Comparison of ENCODE assay signal across 8 cellular contexts in genomic region chr7:99437946-99438572, GRCh38. TPM values are rescaled to one million over a fixed set of nuclear protein-coding genes. Genes with fewer than 3 reads are reported as not detected.
A peak's percentile ranks its signal among the peaks of the same experiment; 100 is the strongest.
DNase-seq lines count a peak whose midpoint lies in the region; ATAC-seq and TF ChIP-seq lines count a peak whose summit lies in the region.

No MANE protein-coding gene starts in this region.

- peaks cover 47% of the 10 kb centered on the region for H3K36me3 Mint-ChIP-seq in activated T-helper 17 cell treated with anti-CD3 and anti-CD28 coated beads, Interleukin-2, amount 50 U/mL, for 72 hours (ENCODE audit: low read depth)

- ATAC-seq in HG02642 (IDR thresholded peaks at IDR 0.05; ENCODE audit: poor library complexity, unreplicated experiment) (peak; percentile 4), GM21381 (IDR thresholded peaks at IDR 0.05; ENCODE audit: unreplicated experiment) (no peak), HG02973 (IDR thresholded peaks at IDR 0.05; ENCODE audit: unreplicated experiment) (no peak)
- ATAC-seq in activated T-helper 17 cell treated with anti-CD3 and anti-CD28 coated beads, Interleukin-2, amount 50 U/mL, for 72 hours (replicated peaks), result peak; percentile 19
- ATAC-seq in stimulated activated naive CD8-positive, alpha-beta T cell treated with anti-CD3 and anti-CD28 coated beads, Interleukin-15, Interleukin-2, amounts not matched to agents 100 U/mL and 50 U/mL, for 24 hours, result peak; percentile 1

- peaks cover 9% of the 10 kb centered on the region for H3K4me1 Mint-ChIP-seq in activated T-helper 17 cell treated with anti-CD3 and anti-CD28 coated beads, Interleukin-2, amount 50 U/mL, for 72 hours

- H3K27ac ChIP-seq in AG04450 (ENCODE audit: low read depth, low read length) (peak overlapping the region; percentile 57), iPS DF 6.9 (ENCODE audit: low read length) (no peak overlapping the region)

- no peaks in the 10 kb centered on the region for H3K27me3 Mint-ChIP-seq in activated T-helper 17 cell treated with anti-CD3 and anti-CD28 coated beads, Interleukin-2, amount 50 U/mL, for 72 hours

- peak overlapping the region; percentile 99 for H3K4me3 Mint-ChIP-seq in activated T-helper 17 cell treated with anti-CD3 and anti-CD28 coated beads, Interleukin-2, amount 50 U/mL, for 72 hours

- peak overlapping the region; percentile 94 for H3K4me3 ChIP-seq in AG04450 (ENCODE audit: low read depth, low read length)
- H3K4me3 ChIP-seq in iPS DF 6.9 (ENCODE audit: low read length), result peak overlapping the region; percentile 94

- H3K27ac Mint-ChIP-seq in activated T-helper 17 cell treated with anti-CD3 and anti-CD28 coated beads, Interleukin-2, amount 50 U/mL, for 72 hours, result peak overlapping the region; percentile 96

- no peak for TF ChIP-seq CTCF in AG04450 (IDR thresholded peaks at IDR 0.05; ENCODE audit: low read depth, low read length)

- peaks cover 6% of the 10 kb centered on the region for H3K4me1 ChIP-seq in iPS DF 6.9 (ENCODE audit: control insufficient read depth, insufficient read depth, low read length)

- no CpG with 5 or more reads among the region's 20 CpGs for WGBS in iPS DF 6.9 (ENCODE audit: insufficient coverage, insufficient read length)

- POLR2A ChIA-PET in AG04450 (lab: Yijun Ruan, JAX), result interaction anchor here (0.9 to 2.0 kb wide), 4 partner anchors 8 to 62 kb away, joined by 3 to 8 read pairs (median 3); partner anchors contain the start of genes BUD31, PDAP1 and ZNF394

- DNase-seq in AG04450 (ENCODE audit: low read depth, low spot score) (no peak), iPS DF 6.9 (ENCODE audit: low read depth, low spot score) (no peak), activated gamma-delta T cell (lab: John Stamatoyannopoulos, UW) (no peak)
- DNase-seq in stimulated activated naive CD8-positive, alpha-beta T cell treated with anti-CD3 and anti-CD28 coated beads, Interleukin-15, Interleukin-2, amounts not matched to agents 100 U/mL and 50 U/mL, for 24 hours, result no peak

- H3K9me3 ChIP-seq in AG04450 (ENCODE audit: control insufficient read depth, insufficient read depth, low read length) (no peaks in the 10 kb centered on the region; the same call in 1 of the 2 replicates), iPS DF 6.9 (ENCODE audit: control insufficient read depth, insufficient read depth, low read length) (no peaks in the 10 kb centered on the region)

- no peaks in the 10 kb centered on the region for H3K9me3 Mint-ChIP-seq in activated T-helper 17 cell treated with anti-CD3 and anti-CD28 coated beads, Interleukin-2, amount 50 U/mL, for 72 hours

- H3K36me3 ChIP-seq in iPS DF 6.9 (ENCODE audit: control insufficient read depth, insufficient read depth, low read length), result peaks cover 20% of the 10 kb centered on the region

- CTCF ChIA-PET in AG04450 (lab: Charles Lee), result interaction anchor here (0.6 kb wide), 2 partner anchors 21 to 420 kb away, joined by 3 to 4 read pairs; no protein-coding TSS in a partner anchor

- no peaks in the 10 kb centered on the region for H3K27me3 ChIP-seq in AG04450 (ENCODE audit: control insufficient read depth, insufficient read depth, low read length)
- no peaks in the 10 kb centered on the region for H3K27me3 ChIP-seq in iPS DF 6.9 (ENCODE audit: control insufficient read depth, insufficient read depth, low read length)

RNA-seq across cellular contexts. Expression of gene PTCD1, which starts 0.5 kb away (rescaled TPM):
- 2.7 and 3.0 TPM in 2 replicates for polyA plus RNA-seq in AG04450 (2011; rRNA removed)
- 3.5 and 3.9 TPM in 2 replicates for polyA minus RNA-seq in AG04450 (2011; rRNA and poly(A)+ RNA removed)
- 1 to 10 TPM; 4.3 to 5.4 TPM for total RNA-seq in activated T-helper 17 cell treated with anti-CD3 and anti-CD28 coated beads, Interleukin-2, amount 50 U/mL, for 72 hours

RNA-seq across cellular contexts. Expression of gene CPSF4, which starts 0.7 kb away (rescaled TPM):
- 27.6 and 32.2 TPM in 2 replicates for polyA plus RNA-seq in AG04450 (2011; rRNA removed)
- 38.0 and 52.1 TPM in 2 replicates for polyA minus RNA-seq in AG04450 (2011; rRNA and poly(A)+ RNA removed)
- 10 to 100 TPM; 36.8 to 38.9 TPM for total RNA-seq in activated T-helper 17 cell treated with anti-CD3 and anti-CD28 coated beads, Interleukin-2, amount 50 U/mL, for 72 hours

RNA-seq across cellular contexts. Expression of gene ATP5MF, which starts 27.9 kb away (rescaled TPM):
- polyA plus RNA-seq in AG04450 (2011; rRNA removed), result 591 and 634 TPM in 2 replicates
- polyA minus RNA-seq in AG04450 (2011; rRNA and poly(A)+ RNA removed), result 121 and 142 TPM in 2 replicates
- 100 to 1,000 TPM; 251 to 460 TPM for total RNA-seq in activated T-helper 17 cell treated with anti-CD3 and anti-CD28 coated beads, Interleukin-2, amount 50 U/mL, for 72 hours

RNA-seq across cellular contexts. Expression of gene BUD31, which starts 29.3 kb away (rescaled TPM):
- polyA plus RNA-seq in AG04450 (2011; rRNA removed), result 82.3 and 96.8 TPM in 2 replicates
- 30.8 and 32.2 TPM in 2 replicates for polyA minus RNA-seq in AG04450 (2011; rRNA and poly(A)+ RNA removed)
- total RNA-seq in activated T-helper 17 cell treated with anti-CD3 and anti-CD28 coated beads, Interleukin-2, amount 50 U/mL, for 72 hours, result 100 to 1,000 TPM in 1 of 2 donors, 10 to 100 TPM in 1; 96.1 to 138 TPM

RNA-seq across cellular contexts. Expression of gene PDAP1, which starts 29.7 kb away (rescaled TPM):
- 60.2 and 68.1 TPM in 2 replicates for polyA plus RNA-seq in AG04450 (2011; rRNA removed)
- 19.4 and 24.3 TPM in 2 replicates for polyA minus RNA-seq in AG04450 (2011; rRNA and poly(A)+ RNA removed)
- total RNA-seq in activated T-helper 17 cell treated with anti-CD3 and anti-CD28 coated beads, Interleukin-2, amount 50 U/mL, for 72 hours, result 100 to 1,000 TPM in 1 of 2 donors, 10 to 100 TPM in 1; 73.7 to 129 TPM

Comparison
In these comparisons a context has a peak if more than half of its experiments do, and no peak if none do; other contexts are left out.
1. ATAC-seq: peak in HG02642 (single experiment), activated T-helper 17 cell treated with anti-CD3 and anti-CD28 coated beads, Interleukin-2, amount 50 U/mL, for 72 hours (single experiment) and stimulated activated naive CD8-positive, alpha-beta T cell treated with anti-CD3 and anti-CD28 coated beads, Interleukin-15, Interleukin-2, amounts not matched to agents 100 U/mL and 50 U/mL, for 24 hours (single experiment); none in GM21381 (single experiment) and HG02973 (single experiment).